Comparison of ENCODE assay signal across 8 cellular contexts in the genomic region with DNA sequence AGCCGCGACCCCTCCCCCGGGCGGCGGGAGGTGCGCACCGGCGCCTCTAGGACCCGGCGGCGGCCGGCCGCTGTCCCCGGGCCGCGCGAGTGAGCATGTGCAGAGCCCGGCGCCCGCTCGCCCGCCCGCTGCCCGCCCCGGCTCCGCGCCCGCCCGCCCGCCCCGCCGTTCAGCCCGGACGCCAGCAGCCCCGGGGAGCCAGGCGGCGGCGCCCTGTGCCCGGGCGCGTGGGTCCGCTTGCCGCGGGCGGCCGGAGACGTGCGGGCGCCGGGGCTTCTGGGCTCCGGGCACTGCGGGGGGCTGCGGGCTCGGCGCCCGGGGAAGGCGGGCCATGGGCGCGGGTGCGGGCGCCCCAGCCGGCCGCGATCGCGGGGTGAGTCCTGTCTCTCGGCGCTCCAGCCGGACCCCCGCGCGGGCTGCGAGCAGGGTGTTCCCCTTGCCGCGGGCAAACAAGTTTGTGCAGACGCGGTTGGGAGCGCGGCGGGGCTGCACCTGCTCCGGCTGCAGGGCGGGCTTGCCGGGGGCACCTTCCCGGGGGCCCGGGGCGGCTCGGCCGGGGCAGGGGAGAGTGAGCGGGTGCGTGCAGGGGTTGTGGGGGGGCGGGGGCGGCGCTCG. TPM values are rescaled to one million over a fixed set of nuclear protein-coding genes. Genes with fewer than 3 reads are reported as not detected.
A peak's percentile ranks its signal among the peaks of the same experiment; 100 is the strongest.
DNase-seq lines count a peak whose midpoint lies in the region; ATAC-seq and TF ChIP-seq lines count a peak whose summit lies in the region.

A gene (plus strand): TSS at position 100 of the 615 bp plus-strand sequence. CDS start 10,280 bp downstream, outside the sequence.

- WGBS in mesendoderm (ENCODE audit: extremely low coverage, insufficient coverage, low lambda C conversion rate): no CpG with 5 or more reads among the region's 94 CpGs
- WGBS in thyroid gland, 2 donors: no CpG with 5 or more reads among the region's 94 CpGs

- H3K4me2 ChIP-seq in mesendoderm (ENCODE audit: low read length): peak within 1 kb of the TSS; percentile 70

- peak within 1 kb of the TSS; percentile 34 for H3K56ac ChIP-seq in mesendoderm (ENCODE audit: low read length)

- no peak within 1 kb of the TSS for H2BK120ac ChIP-seq in mesendoderm (ENCODE audit: low read depth, low read length)

- ATAC-seq in GM21529 (IDR thresholded peaks at IDR 0.05; ENCODE audit: unreplicated experiment): no peak

- no peak within 1 kb of the TSS for H2AK5ac ChIP-seq in mesendoderm (ENCODE audit: low read length)

- no peak within 1 kb of the TSS for H3K18ac ChIP-seq in mesendoderm (ENCODE audit: low read length)

- H3K27ac ChIP-seq in duodenal mucosa (ENCODE audit: low read depth, low read length) (no peak within 1 kb of the TSS), mesendoderm (ENCODE audit: low read depth, low read length) (no peak within 1 kb of the TSS), thyroid gland (no peak within 1 kb of the TSS)

- DNase-seq in COLO668 (lab: John Stamatoyannopoulos, UW; ENCODE audit: unreplicated experiment) (peak; percentile 9), NCI-H1105 (lab: John Stamatoyannopoulos, UW) (peak; percentile 25), mesendoderm (no peak), thyroid gland (peak; percentile 29 to 35), GDM1 (lab: John Stamatoyannopoulos, UW) (no peak)
- no peak for DNase-seq in activated CD4-positive, CD25-positive, alpha-beta regulatory T cell (lab: John Stamatoyannopoulos, UW)

- H3K4me1 ChIP-seq in duodenal mucosa (ENCODE audit: control insufficient read depth in 1 of 2, insufficient read depth in 2 of 2, low read length in 2 of 2) (peaks cover 5 to 14% of the 10 kb centered on the region in 2 donors), mesendoderm (ENCODE audit: control insufficient read depth, low read depth, low read length) (no peaks in the 10 kb centered on the region), thyroid gland (peaks cover 7 to 13% of the 10 kb centered on the region in 2 donors)

- no peak for TF ChIP-seq POLR2A in thyroid gland (IDR thresholded peaks at IDR 0.05)

- no peaks in the 10 kb centered on the region for H3K79me2 ChIP-seq in mesendoderm (ENCODE audit: control insufficient read depth, insufficient read depth, low read length)

- H3K4ac ChIP-seq in mesendoderm (ENCODE audit: low read depth, low read length): no peak within 1 kb of the TSS

- H3K9ac ChIP-seq in duodenal mucosa (ENCODE audit: low read depth in 1 of 2, low read length in 2 of 2) (peak within 1 kb of the TSS in 1 of 2 donors; percentile 43), mesendoderm (ENCODE audit: low read length) (no peak within 1 kb of the TSS)

- no peaks in the 10 kb centered on the region for H3K79me1 ChIP-seq in mesendoderm (ENCODE audit: low read length)

- H3K27me3 ChIP-seq in duodenal mucosa (ENCODE audit: control insufficient read depth in 1 of 2, insufficient read depth in 2 of 2, low read length in 2 of 2): peaks cover 36 to 37% of the 10 kb centered on the region in 2 donors
- no peaks in the 10 kb centered on the region for H3K27me3 ChIP-seq in mesendoderm (ENCODE audit: insufficient read depth, low read length, poor library complexity)
- H3K27me3 ChIP-seq in thyroid gland: no peaks in the 10 kb centered on the region

- no peak within 1 kb of the TSS for H2BK5ac ChIP-seq in mesendoderm (ENCODE audit: low read length)

- no peak for TF ChIP-seq CTCF in thyroid gland (IDR thresholded peaks at IDR 0.05)

- H3K23ac ChIP-seq in mesendoderm (ENCODE audit: low read length): peak within 1 kb of the TSS; percentile 97

- H3K36me3 ChIP-seq in duodenal mucosa (ENCODE audit: control insufficient read depth in 1 of 2, insufficient read depth in 2 of 2, low read length in 2 of 2) (no peaks in the 10 kb centered on the region), mesendoderm (ENCODE audit: control insufficient read depth, insufficient read depth, low read length) (no peaks in the 10 kb centered on the region), thyroid gland (no peaks in the 10 kb centered on the region)

- intact Hi-C loops in thyroid gland (cut with DNase I): no loop called here

- H3K9me3 ChIP-seq in duodenal mucosa (ENCODE audit: control insufficient read depth in 1 of 2, low read length in 2 of 2) (no peaks in the 10 kb centered on the region), thyroid gland (no peaks in the 10 kb centered on the region)

- no peak within 1 kb of the TSS for H4K8ac ChIP-seq in mesendoderm (ENCODE audit: low read depth, low read length)

- no peak within 1 kb of the TSS for H2BK15ac ChIP-seq in mesendoderm (replicated peaks; ENCODE audit: low read depth)

- no peak within 1 kb of the TSS for H4K5ac ChIP-seq in mesendoderm (ENCODE audit: low read length)

- H3K4me3 ChIP-seq in duodenal mucosa (ENCODE audit: low read depth in 1 of 2, low read length in 2 of 2): peak within 1 kb of the TSS; percentile 60 to 70
- peak within 1 kb of the TSS; percentile 30 for H3K4me3 ChIP-seq in mesendoderm (ENCODE audit: low read length)
- H3K4me3 ChIP-seq in thyroid gland (replicated peaks in 1 of 3): peak within 1 kb of the TSS in 2 of 3 donors; percentile 37 to 55

RNA-seq across cellular contexts. Expression of the gene that starts here (rescaled TPM):
- polyA plus RNA-seq in mesendoderm (2013, experiment 1 of 2): 4.8 TPM
- 5.2 TPM for polyA plus RNA-seq in mesendoderm (2013, experiment 2 of 2)
- total RNA-seq in thyroid gland: 1 to 10 TPM; 2.1 to 9.5 (median 7.0) TPM

Comparison
In these comparisons a context has a peak if more than half of its experiments do, and no peak if none do; other contexts are left out.
1. DNase-seq: peak in COLO668 (single experiment), NCI-H1105 (single experiment) and thyroid gland (2 of 2); none in mesendoderm (single experiment), activated CD4-positive, CD25-positive, alpha-beta regulatory T cell (0 of 4) and GDM1 (single experiment).
2. Peak in every context shown above with its lines, with median percentiles within 50 percentile points of each other: H3K4me3 ChIP-seq.